ENCODE assay signal across 10 cellular contexts in the genomic region with DNA sequence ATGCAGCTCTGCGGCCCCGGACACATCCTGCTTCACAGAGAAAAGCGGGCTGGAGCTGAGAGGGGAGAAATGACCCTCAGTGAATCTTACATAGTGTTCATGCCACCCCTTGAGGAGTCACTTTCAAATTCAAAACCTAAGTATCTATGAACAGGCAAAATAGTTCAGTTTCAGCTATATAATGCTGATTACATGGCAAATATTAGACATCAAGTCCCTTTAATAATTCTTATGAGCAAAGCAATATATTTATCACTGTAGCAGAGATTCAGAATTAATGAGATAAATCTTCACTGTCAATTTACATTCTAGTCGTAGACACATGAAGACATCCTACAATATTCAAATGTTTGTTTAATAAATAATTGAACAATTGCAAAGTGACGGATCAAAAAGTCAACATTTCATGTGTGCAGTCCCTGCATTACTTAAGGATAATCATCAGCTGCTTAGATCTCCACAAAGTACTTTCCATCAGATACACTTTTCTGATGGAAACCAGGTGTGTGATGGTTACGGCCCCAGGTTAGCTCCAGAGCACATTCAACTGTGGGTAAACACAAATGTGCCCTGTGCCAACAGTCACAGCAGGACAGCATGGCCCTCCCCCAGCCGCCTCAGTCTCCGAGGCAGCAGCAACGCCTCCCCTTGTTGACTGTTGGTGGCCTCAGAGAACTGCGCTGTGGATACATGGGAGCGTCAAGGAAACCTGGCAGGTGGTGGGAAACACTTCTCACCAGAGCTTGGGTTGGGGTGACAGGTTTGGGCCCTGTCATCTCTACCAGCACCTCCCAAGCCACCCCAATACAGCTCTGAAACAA. TPM values are rescaled to one million over a fixed set of nuclear protein-coding genes. Genes with fewer than 3 reads are reported as not detected.
DNase-seq lines count a peak whose midpoint lies in the region; ATAC-seq, FAIRE-seq and TF ChIP-seq lines count a peak whose summit lies in the region.
"Had no signal": no experiment of that assay in that cellular context is flagged by ENCODE, and none has a peak within 500 bp of the region (broad histone marks: within the 10 kb centered on the region; RNA-seq: fewer than 3 reads in every experiment).

No MANE protein-coding gene starts in this region.

- H4K20me1 ChIP-seq in K562 (replicated peaks; ENCODE audit: control insufficient read depth, insufficient read depth, low read length) = no peaks in the 10 kb centered on the region

- TF ChIP-seq RAD21 in K562 (CRISPR knock-in tag; conservative IDR thresholded peaks at IDR 0.05 in 1 of 2, IDR thresholded peaks at IDR 0.05 in 1 of 2) = no peak

- no peak for TF ChIP-seq EP300 in K562 (IDR thresholded peaks at IDR 0.05; ENCODE audit: low read length)

- peaks cover 35% of the 10 kb centered on the region for H3K27me3 Mint-ChIP-seq in CD8-positive, alpha-beta T cell (ENCODE audit: low read depth)
- H3K27me3 Mint-ChIP-seq in naive B cell = peaks cover 30 to 48% (median 33%) of the 10 kb centered on the region in 3 donors

- H3K4me2 ChIP-seq in K562 (ENCODE audit: insufficient read depth, low read length) = no peak overlapping the region

- CTCF ChIA-PET in CD8-positive, alpha-beta T cell (lab: Charles Lee) = interaction anchor here (1.2 to 7.7 kb wide), 5 partner anchors 29 to 91 kb away, joined by 3 to 83 read pairs (median 5); no protein-coding TSS in a partner anchor
- CTCF ChIA-PET in K562 (lab: Yijun Ruan, JAX; ENCODE audit: low intra/inter-chr PET ratio) = no interaction called here

- BruUV-seq in K562 (replicated peaks; lab: Mats Ljungman, UMichigan) = no TSS peak

- no peak for TF ChIP-seq CTCF in CD8-positive, alpha-beta T cell (IDR thresholded peaks at IDR 0.05)
- peak; percentile 32; the same call in 1 of the 2 replicates for TF ChIP-seq CTCF in LNCaP clone FGC (IDR thresholded peaks at IDR 0.05; ENCODE audit: control insufficient read depth, extremely low read depth, insufficient read depth)
- no peak for TF ChIP-seq CTCF in K562 (IDR thresholded peaks at IDR 0.05 in 2 of 3, conservative IDR thresholded peaks at IDR 0.05 in 1 of 3; ENCODE audit: insufficient read depth in 2 of 3, low read depth in 1 of 3, low read length in 3 of 3)

- peak overlapping the region; percentile 56 for H3K4me3 Mint-ChIP-seq in CD8-positive, alpha-beta T cell
- H3K4me3 Mint-ChIP-seq in naive B cell = peak overlapping the region; percentile 15 to 83 (median 78)

- WGBS in K562 (ENCODE audit: insufficient coverage, low coverage, missing lambda C conversion rate) = 25% methylated on average over 11 of the region's 11 CpGs

- no peak for ATAC-seq in CD8-positive, alpha-beta T cell
- no peak for ATAC-seq in K562
- ATAC-seq in naive B cell (ENCODE audit: low read depth in 2 of 2) = no peak
- ATAC-seq in HG03565 (IDR thresholded peaks at IDR 0.05; ENCODE audit: unreplicated experiment) = no peak
- no peak for ATAC-seq in GM19452 (IDR thresholded peaks at IDR 0.05; ENCODE audit: unreplicated experiment)

- intact Hi-C loops in CD8-positive, alpha-beta T cell (cut with DNase I, micrococcal nuclease) = no loop called here
- intact Hi-C loops in K562 (cut with micrococcal nuclease) = no loop called here

- H3K9me3 Mint-ChIP-seq in CD8-positive, alpha-beta T cell = no peaks in the 10 kb centered on the region
- H3K9me3 Mint-ChIP-seq in naive B cell = no peaks in the 10 kb centered on the region

- POLR2A ChIA-PET in CD8-positive, alpha-beta T cell (lab: Charles Lee) = no interaction called here
- POLR2A ChIA-PET in K562 (lab: Yijun Ruan, JAX) = interaction anchor here (0.6 kb wide), 1 partner anchor 1035 kb away, joined by 4 read pairs; no protein-coding TSS in a partner anchor

- in situ Hi-C loops in K562 (cut with MboI) = no loop called here

- H2AFZ ChIP-seq in K562 (ENCODE audit: low read depth, low read length) = no peak overlapping the region

- no peak overlapping the region for H3K4me3 ChIP-seq in CD8-positive, alpha-beta T cell (ENCODE audit: low read depth, low read length)
- H3K4me3 ChIP-seq in LNCaP clone FGC (ENCODE audit: low read depth, low read length) (no peak overlapping the region), K562 (no peak overlapping the region)

- DNase-seq in CD8-positive, alpha-beta T cell = no peak
- peak; percentile 42 for DNase-seq in LNCaP clone FGC (ENCODE audit: low read depth)
- no peak for DNase-seq in K562 (ENCODE audit: extremely low read depth in 1 of 4, low spot score in 3 of 4)
- no peak for DNase-seq in naive B cell
- no peak for DNase-seq in erythroblast (lab: John Stamatoyannopoulos, UW)
- DNase-seq in NCI-H187 (lab: John Stamatoyannopoulos, UW) = no peak
- DNase-seq: stimulated activated CD4-positive, alpha-beta T cell treated with anti-CD3 and anti-CD28 coated beads, Interleukin-2, amount 100 ng/mL, for 48 hours had no signal

- no peaks in the 10 kb centered on the region for H3K36me3 ChIP-seq in CD8-positive, alpha-beta T cell (ENCODE audit: insufficient read depth, low read length)
- no peaks in the 10 kb centered on the region for H3K36me3 ChIP-seq in K562 (ENCODE audit: control insufficient read depth, insufficient read depth, low read length)

- no peaks in the 10 kb centered on the region for H3K36me3 Mint-ChIP-seq in CD8-positive, alpha-beta T cell
- no peaks in the 10 kb centered on the region for H3K36me3 Mint-ChIP-seq in naive B cell

- peaks cover 5% of the 10 kb centered on the region for H3K4me1 ChIP-seq in CD8-positive, alpha-beta T cell (ENCODE audit: insufficient read depth, low read length)
- peaks cover 0 to 8% of the 10 kb centered on the region in 2 experiments; a peak in 2 of 5 replicates for H3K4me1 ChIP-seq in K562 (replicated peaks in 1 of 2; ENCODE audit: control insufficient read depth in 2 of 2, insufficient read depth in 2 of 2, low read length in 2 of 2)

- no peaks in the 10 kb centered on the region for H3K9me1 ChIP-seq in K562 (ENCODE audit: control insufficient read depth, insufficient read depth, low read length)

- no peak overlapping the region for H3K27ac ChIP-seq in CD8-positive, alpha-beta T cell (ENCODE audit: low read depth, low read length)
- H3K27ac ChIP-seq in K562 (ENCODE audit: extremely low read depth, low read depth, low read length) = no peak overlapping the region
- H3K27ac ChIP-seq: HL-60 had no signal

- no peak overlapping the region for H3K9ac ChIP-seq in K562 (ENCODE audit: insufficient read depth in 1 of 2, low read depth in 2 of 2, low read length in 2 of 2)

- no peak for FAIRE-seq in K562 (lab: Jason Lieb, UNC)

- no peaks in the 10 kb centered on the region for H3K4me1 Mint-ChIP-seq in CD8-positive, alpha-beta T cell (ENCODE audit: low read depth)
- peaks cover 0 to 6% (median 5%) of the 10 kb centered on the region in 3 donors for H3K4me1 Mint-ChIP-seq in naive B cell

- no peaks in the 10 kb centered on the region for H3K79me2 ChIP-seq in K562 (ENCODE audit: control insufficient read depth, insufficient read depth, low read length)

- H3K27ac Mint-ChIP-seq in CD8-positive, alpha-beta T cell = no peak overlapping the region
- H3K27ac Mint-ChIP-seq in naive B cell = peak overlapping the region in 2 of 6 donors; percentile 14 to 59

- TF ChIP-seq POLR2A in K562 (conservative IDR thresholded peaks at IDR 0.05) (no peak), erythroblast (IDR thresholded peaks at IDR 0.05; ENCODE audit: low read length) (no peak)

- peaks cover 20% of the 10 kb centered on the region for H3K27me3 ChIP-seq in CD8-positive, alpha-beta T cell (ENCODE audit: insufficient read depth, low read length)
- H3K27me3 ChIP-seq in K562 (ENCODE audit: control insufficient read depth in 2 of 2, insufficient read depth in 2 of 2, low read length in 2 of 2) = peaks cover 24 to 41% of the 10 kb centered on the region in 2 experiments

- H3K9me3 ChIP-seq in CD8-positive, alpha-beta T cell (ENCODE audit: low read length) = no peaks in the 10 kb centered on the region
- no peaks in the 10 kb centered on the region for H3K9me3 ChIP-seq in K562 (replicated peaks; ENCODE audit: control insufficient read depth, insufficient read depth, low read depth, low read length)

RNA-seq across cellular contexts. Expression of gene PRR18, which starts 0.8 kb away (rescaled TPM):
- total RNA-seq in CD8-positive, alpha-beta T cell = not detected
- not detected in 2 replicates for total RNA-seq in K562 (2011; cell fraction: chromatin; rRNA removed; ENCODE audit: low replicate concordance)
- total RNA-seq in K562 (2011; cell fraction: nucleolus; rRNA removed) = not detected in 2 replicates
- total RNA-seq in K562 (2011; cell fraction: nucleoplasm; rRNA removed) = not detected in 2 replicates
- total RNA-seq in K562 (2014; rRNA removed) (not detected in 2 replicates), K562 (2014; rRNA removed; fragmentation: Illumina TruSeq; extraction: Trizol) (not detected in 2 replicates), K562 (2015; rRNA removed; fragmentation: Illumina TruSeq; extraction: Trizol) (not detected in 2 replicates), K562 (2021) (not detected in 2 replicates)
- polyA plus RNA-seq in K562 (2011; rRNA removed) (not detected in 2 replicates), K562 (2014; fragmentation: Illumina TruSeq; extraction: Trizol) (not detected in 2 replicates), K562 (2014; fragmentation: Nextera tagmentation; extraction: Ambion mirVana) (not detected), K562 (2014; rRNA removed) (not detected in 2 replicates), naive B cell (ENCODE audit: low read depth in 6 of 6) (not detected)
- polyA plus RNA-seq in K562 (2011; cell fraction: cytosol; rRNA removed) = not detected in 2 replicates
- polyA plus RNA-seq in K562 (2011; cell fraction: nucleus; rRNA removed) = not detected in 2 replicates
- 0.06 TPM in 1 of 2 replicates, not detected in the other for polyA plus RNA-seq in K562 (2012)
- not detected in 2 replicates for polyA minus RNA-seq in K562 (2011; rRNA and poly(A)+ RNA removed)
- polyA minus RNA-seq in K562 (2011; cell fraction: cytosol; rRNA and poly(A)+ RNA removed) = not detected in 2 replicates
- not detected in 2 replicates for polyA minus RNA-seq in K562 (2011; cell fraction: nucleus; rRNA and poly(A)+ RNA removed)

RNA-seq across cellular contexts. Expression of gene SFT2D1, which starts 33.4 kb away (rescaled TPM):
- total RNA-seq in CD8-positive, alpha-beta T cell = 1 to 10 TPM; 7.3 to 7.7 TPM
- total RNA-seq in K562 (2011; cell fraction: chromatin; rRNA removed; ENCODE audit: low replicate concordance) = 89.6 and 170 TPM in 2 replicates
- total RNA-seq in K562 (2011; cell fraction: nucleolus; rRNA removed) = 65.9 and 78.2 TPM in 2 replicates
- total RNA-seq in K562 (2011; cell fraction: nucleoplasm; rRNA removed) = 150 and 228 TPM in 2 replicates
- total RNA-seq in K562 (2014; rRNA removed) (59.5 and 63.1 TPM in 2 replicates), K562 (2014; rRNA removed; fragmentation: Illumina TruSeq; extraction: Trizol) (67.1 and 75.7 TPM in 2 replicates), K562 (2015; rRNA removed; fragmentation: Illumina TruSeq; extraction: Trizol) (50.1 and 54.4 TPM in 2 replicates), K562 (2021) (68.7 and 81.0 TPM in 2 replicates)
- polyA plus RNA-seq in K562 (2011; rRNA removed) (129 and 140 TPM in 2 replicates), K562 (2014; fragmentation: Illumina TruSeq; extraction: Trizol) (80.1 and 81.5 TPM in 2 replicates), K562 (2014; fragmentation: Nextera tagmentation; extraction: Ambion mirVana) (10 to 100 TPM; 73.0 to 74.6 TPM), K562 (2014; rRNA removed) (106 and 111 TPM in 2 replicates), naive B cell (ENCODE audit: low read depth in 6 of 6) (100 to 1,000 TPM in 5 of 6 donors, 10 to 100 TPM in 1; 95.5 to 172 (median 109) TPM)
- 67.3 and 111 TPM in 2 replicates for polyA plus RNA-seq in K562 (2011; cell fraction: cytosol; rRNA removed)
- polyA plus RNA-seq in K562 (2011; cell fraction: nucleus; rRNA removed) = 110 and 178 TPM in 2 replicates
- 76.9 and 85.8 TPM in 2 replicates for polyA plus RNA-seq in K562 (2012)
- polyA minus RNA-seq in K562 (2011; rRNA and poly(A)+ RNA removed) = 64.9 and 66.3 TPM in 2 replicates
- polyA minus RNA-seq in K562 (2011; cell fraction: cytosol; rRNA and poly(A)+ RNA removed) = 18.2 and 18.4 TPM in 2 replicates
- 37.4 and 67.9 TPM in 2 replicates for polyA minus RNA-seq in K562 (2011; cell fraction: nucleus; rRNA and poly(A)+ RNA removed)

Comparison
In these comparisons a context has a peak if more than half of its experiments do, and no peak if none do; other contexts are left out.
1. RNA of gene SFT2D1, which starts 33.4 kb away (total RNA-seq): 50.1 to 228 TPM in K562; 7.3 to 7.7 TPM in CD8-positive, alpha-beta T cell; every median in the first group is over 4 times any median in the second.